1 cellular context compared by ENCODE assay signal in genomic region chr10:24701447-24701846, GRCh38.
TF ChIP-seq lines count a peak whose summit lies in the region.

No MANE protein-coding gene starts in this region.

TF ChIP-seq in GM12878, 131 proteins besides CTCF, POLR2A, EP300 and RAD21 (continued from another document):
- TF ChIP-seq, protein P1, sequence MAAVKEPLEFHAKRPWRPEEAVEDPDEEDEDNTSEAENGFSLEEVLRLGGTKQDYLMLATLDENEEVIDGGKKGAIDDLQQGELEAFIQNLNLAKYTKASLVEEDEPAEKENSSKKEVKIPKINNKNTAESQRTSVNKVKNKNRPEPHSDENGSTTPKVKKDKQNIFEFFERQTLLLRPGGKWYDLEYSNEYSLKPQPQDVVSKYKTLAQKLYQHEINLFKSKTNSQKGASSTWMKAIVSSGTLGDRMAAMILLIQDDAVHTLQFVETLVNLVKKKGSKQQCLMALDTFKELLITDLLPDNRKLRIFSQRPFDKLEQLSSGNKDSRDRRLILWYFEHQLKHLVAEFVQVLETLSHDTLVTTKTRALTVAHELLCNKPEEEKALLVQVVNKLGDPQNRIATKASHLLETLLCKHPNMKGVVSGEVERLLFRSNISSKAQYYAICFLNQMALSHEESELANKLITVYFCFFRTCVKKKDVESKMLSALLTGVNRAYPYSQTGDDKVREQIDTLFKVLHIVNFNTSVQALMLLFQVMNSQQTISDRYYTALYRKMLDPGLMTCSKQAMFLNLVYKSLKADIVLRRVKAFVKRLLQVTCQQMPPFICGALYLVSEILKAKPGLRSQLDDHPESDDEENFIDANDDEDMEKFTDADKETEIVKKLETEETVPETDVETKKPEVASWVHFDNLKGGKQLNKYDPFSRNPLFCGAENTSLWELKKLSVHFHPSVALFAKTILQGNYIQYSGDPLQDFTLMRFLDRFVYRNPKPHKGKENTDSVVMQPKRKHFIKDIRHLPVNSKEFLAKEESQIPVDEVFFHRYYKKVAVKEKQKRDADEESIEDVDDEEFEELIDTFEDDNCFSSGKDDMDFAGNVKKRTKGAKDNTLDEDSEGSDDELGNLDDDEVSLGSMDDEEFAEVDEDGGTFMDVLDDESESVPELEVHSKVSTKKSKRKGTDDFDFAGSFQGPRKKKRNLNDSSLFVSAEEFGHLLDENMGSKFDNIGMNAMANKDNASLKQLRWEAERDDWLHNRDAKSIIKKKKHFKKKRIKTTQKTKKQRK (IDR thresholded peaks at IDR 0.05; ENCODE audit: low read depth, low read length), result no peak
- TF ChIP-seq TAF1 (IDR thresholded peaks at IDR 0.05; ENCODE audit: borderline replicate concordance, low read depth, low read length) (no peak), MTA2 (IDR thresholded peaks at IDR 0.05; ENCODE audit: low read depth) (0 out of 2 replicates have a peak, but pooled peaks have one; percentile 34), CREM (IDR thresholded peaks at IDR 0.05; ENCODE audit: low read depth) (no peak), TCF3 (IDR thresholded peaks at IDR 0.05; ENCODE audit: borderline replicate concordance, insufficient read depth, low read depth, low read length) (no peak), SMAD5 (IDR thresholded peaks at IDR 0.05; ENCODE audit: low read depth) (no peak), ZNF274 (IDR thresholded peaks at IDR 0.05; ENCODE audit: insufficient read depth, insufficient read length) (no peak), BACH1 (IDR thresholded peaks at IDR 0.05; ENCODE audit: borderline replicate concordance) (no peak), FOXM1 (IDR thresholded peaks at IDR 0.05; ENCODE audit: low read depth, low read length) (no peak)
- TF ChIP-seq, protein P2, sequence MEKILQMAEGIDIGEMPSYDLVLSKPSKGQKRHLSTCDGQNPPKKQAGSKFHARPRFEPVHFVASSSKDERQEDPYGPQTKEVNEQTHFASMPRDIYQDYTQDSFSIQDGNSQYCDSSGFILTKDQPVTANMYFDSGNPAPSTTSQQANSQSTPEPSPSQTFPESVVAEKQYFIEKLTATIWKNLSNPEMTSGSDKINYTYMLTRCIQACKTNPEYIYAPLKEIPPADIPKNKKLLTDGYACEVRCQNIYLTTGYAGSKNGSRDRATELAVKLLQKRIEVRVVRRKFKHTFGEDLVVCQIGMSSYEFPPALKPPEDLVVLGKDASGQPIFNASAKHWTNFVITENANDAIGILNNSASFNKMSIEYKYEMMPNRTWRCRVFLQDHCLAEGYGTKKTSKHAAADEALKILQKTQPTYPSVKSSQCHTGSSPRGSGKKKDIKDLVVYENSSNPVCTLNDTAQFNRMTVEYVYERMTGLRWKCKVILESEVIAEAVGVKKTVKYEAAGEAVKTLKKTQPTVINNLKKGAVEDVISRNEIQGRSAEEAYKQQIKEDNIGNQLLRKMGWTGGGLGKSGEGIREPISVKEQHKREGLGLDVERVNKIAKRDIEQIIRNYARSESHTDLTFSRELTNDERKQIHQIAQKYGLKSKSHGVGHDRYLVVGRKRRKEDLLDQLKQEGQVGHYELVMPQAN (conservative IDR thresholded peaks at IDR 0.05), result no peak
- TF ChIP-seq, protein P3, sequence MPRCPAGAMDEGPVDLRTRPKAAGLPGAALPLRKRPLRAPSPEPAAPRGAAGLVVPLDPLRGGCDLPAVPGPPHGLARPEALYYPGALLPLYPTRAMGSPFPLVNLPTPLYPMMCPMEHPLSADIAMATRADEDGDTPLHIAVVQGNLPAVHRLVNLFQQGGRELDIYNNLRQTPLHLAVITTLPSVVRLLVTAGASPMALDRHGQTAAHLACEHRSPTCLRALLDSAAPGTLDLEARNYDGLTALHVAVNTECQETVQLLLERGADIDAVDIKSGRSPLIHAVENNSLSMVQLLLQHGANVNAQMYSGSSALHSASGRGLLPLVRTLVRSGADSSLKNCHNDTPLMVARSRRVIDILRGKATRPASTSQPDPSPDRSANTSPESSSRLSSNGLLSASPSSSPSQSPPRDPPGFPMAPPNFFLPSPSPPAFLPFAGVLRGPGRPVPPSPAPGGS (IDR thresholded peaks at IDR 0.05; ENCODE audit: borderline replicate concordance, insufficient read depth, low read depth, low read length, poor library complexity, severe bottlenecking), result no peak
